ENCODE assay signal across 21 cellular contexts in the genomic region with DNA sequence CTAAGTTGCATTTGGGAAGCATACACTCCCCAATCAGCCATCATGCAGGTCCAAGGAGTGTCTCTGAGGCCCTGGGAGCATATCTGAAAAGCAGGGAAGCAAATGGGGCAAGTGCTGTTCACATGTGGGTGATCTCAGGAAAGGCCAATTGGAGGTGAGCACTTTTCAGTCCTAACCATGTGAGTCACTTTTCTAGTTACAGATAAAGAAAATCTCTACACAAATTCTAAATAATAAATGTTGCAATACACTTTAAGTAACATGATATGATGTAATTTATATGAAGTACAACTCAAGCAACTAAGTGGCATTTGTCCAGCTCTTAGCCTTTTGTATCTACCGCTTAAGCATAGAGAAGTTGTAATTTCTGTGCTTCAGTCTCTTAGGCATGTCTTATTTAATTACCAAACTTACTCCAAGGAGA. TPM values are rescaled to one million over a fixed set of nuclear protein-coding genes. Genes with fewer than 3 reads are reported as not detected.
"Had no signal": no experiment of that assay in that cellular context is flagged by ENCODE, and none has a peak within 500 bp of the region (broad histone marks: within the 10 kb centered on the region; RNA-seq: fewer than 3 reads in every experiment).

No MANE protein-coding gene starts in this region.

- H3K9ac ChIP-seq: neural progenitor cell had no signal

- FAIRE-seq: kidney had no signal

- H3K4me1 ChIP-seq: neural progenitor cell, suprapubic skin had no signal

- H3K27ac ChIP-seq: body of pancreas, epithelial cell of prostate, neural progenitor cell, right lobe of liver, suprapubic skin had no signal

- H3K9me3 ChIP-seq: body of pancreas, right lobe of liver, suprapubic skin had no signal

- DNase-seq: activated CD4-positive, alpha-beta memory T cell treated with anti-CD3 and anti-CD28 coated beads, Interleukin-2, amount 10 ng/mL, durations not matched to agents 7 days and 5 days; activated CD4-positive, alpha-beta T cell treated with anti-CD3 and anti-CD28 coated beads for 4 hours; activated effector memory CD4-positive, alpha-beta T cell treated with Interleukin-2 at 50 U/mL for 16 hours; activated T-cell treated with anti-CD3 and anti-CD28 coated beads, Interleukin-2, amount 50 U/mL, for 24 hours; amniotic stem cell; body of pancreas; dermis blood vessel endothelial cell; hippocampal formation; kidney; right lobe of liver; stimulated activated CD4-positive, alpha-beta T cell treated with anti-CD3 and anti-CD28 coated beads, Interleukin-4, amount 100 ng/mL, for 4 hours; stimulated activated CD8-positive, alpha-beta memory T cell treated with anti-CD3 and anti-CD28 coated beads, Interleukin-4, amount 100 ng/mL, for 48 hours; stimulated activated naive CD8-positive, alpha-beta T cell treated with anti-CD3 and anti-CD28 coated beads, Interleukin-15, Interleukin-2, amounts not matched to agents 100 U/mL and 50 U/mL, for 24 hours had no signal

- H3K27me3 ChIP-seq: body of pancreas, neural progenitor cell, right lobe of liver, suprapubic skin had no signal

- H3K4me2 ChIP-seq: neural progenitor cell, smooth muscle cell had no signal

- H3K4me3 ChIP-seq: body of pancreas, neural progenitor cell, right lobe of liver, smooth muscle cell, suprapubic skin had no signal

- H3K36me3 ChIP-seq: neural progenitor cell, right lobe of liver, suprapubic skin had no signal

- ATAC-seq: body of pancreas; stimulated activated naive CD8-positive, alpha-beta T cell treated with anti-CD3 and anti-CD28 coated beads, Interleukin-15, Interleukin-2, amounts not matched to agents 100 U/mL and 50 U/mL, for 24 hours; WTC11 had no signal

RNA-seq across cellular contexts. Expression of a gene that starts 18.4 kb away (rescaled TPM):
- total RNA-seq: activated CD4-positive, alpha-beta memory T cell treated with anti-CD3 and anti-CD28 coated beads, Interleukin-2, amount 10 ng/mL, durations not matched to agents 7 days and 5 days; dermis blood vessel endothelial cell; osteocyte; pulmonary artery endothelial cell; right lobe of liver had no signal
- polyA plus RNA-seq: liver had no signal
